8 cellular contexts compared by ENCODE assay signal in the genomic region with DNA sequence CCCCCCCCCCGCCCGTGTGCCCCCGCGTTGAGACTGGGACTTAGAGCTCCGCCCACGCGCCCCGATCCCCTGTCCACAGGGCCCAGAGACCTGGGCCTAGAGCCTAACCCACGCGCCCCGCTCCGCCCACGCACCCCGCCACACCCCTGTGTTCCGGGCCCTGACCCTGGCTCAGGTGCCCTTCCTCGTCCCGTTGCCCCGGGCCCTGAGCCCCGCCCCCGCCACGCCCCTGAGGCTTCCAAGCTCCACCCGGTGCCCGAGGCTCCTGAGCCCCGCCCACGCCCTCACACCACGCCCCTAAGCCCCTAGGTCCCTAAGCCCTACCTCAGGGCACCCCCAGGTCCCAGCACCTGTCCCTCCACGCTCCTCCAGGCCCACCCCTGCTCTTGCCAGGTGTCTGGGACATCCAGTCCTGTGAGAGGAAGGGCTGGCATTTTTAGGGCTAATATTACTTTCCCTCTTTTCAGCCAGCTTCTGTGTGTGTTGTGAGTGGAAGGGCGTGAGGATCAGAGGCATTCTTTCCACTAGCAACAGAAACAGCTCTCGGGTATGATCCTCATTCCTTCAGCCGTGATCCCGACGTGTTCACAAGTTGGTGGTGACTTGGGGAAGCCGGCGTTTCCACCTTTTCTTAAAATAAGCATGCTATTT. TPM values are rescaled to one million over a fixed set of nuclear protein-coding genes. Genes with fewer than 3 reads are reported as not detected.
DNase-seq lines count a peak whose midpoint lies in the region; ATAC-seq and TF ChIP-seq lines count a peak whose summit lies in the region.

No MANE protein-coding gene starts in this region.

- peaks cover 7% of the 10 kb centered on the region for H3K79me2 ChIP-seq in trophoblast cell (ENCODE audit: control insufficient read depth, insufficient read depth, low read length, poor library complexity)

- H3K18ac ChIP-seq in trophoblast cell (ENCODE audit: low read length) = no peak overlapping the region

- DNase-seq in RPMI7951 (ENCODE audit: low read depth) (peak; percentile 62), glomerular visceral epithelial cell (ENCODE audit: extremely low spot score) (peak; percentile 80), trophoblast cell (peak; percentile 83 to 87), upper lobe of right lung (peak; percentile 97)
- DNase-seq in activated effector memory CD4-positive, alpha-beta T cell treated with Interleukin-2 at 50 U/mL for 16 hours = peak; percentile 75

- peak overlapping the region; percentile 24 for H2BK12ac ChIP-seq in trophoblast cell (ENCODE audit: low read length)

- no peak overlapping the region for H3K14ac ChIP-seq in trophoblast cell (ENCODE audit: low read length)

- H3K9ac ChIP-seq in BLaER1 (no peak overlapping the region), trophoblast cell (ENCODE audit: low read length) (no peak overlapping the region)

- no peaks in the 10 kb centered on the region for H3K36me3 ChIP-seq in BLaER1
- H3K36me3 ChIP-seq in trophoblast cell (ENCODE audit: control insufficient read depth in 1 of 2, insufficient read depth in 2 of 2, low read length in 2 of 2) = no peaks in the 10 kb centered on the region
- no peaks in the 10 kb centered on the region for H3K36me3 ChIP-seq in upper lobe of right lung

- H3K23ac ChIP-seq in trophoblast cell (ENCODE audit: low read length) = no peak overlapping the region

- peak overlapping the region; percentile 86 for H2AFZ ChIP-seq in trophoblast cell (ENCODE audit: insufficient read depth, low read length, poor library complexity)

- intact Hi-C loops in upper lobe of right lung (cut with DNase I) = no loop called here

- peaks cover 23% of the 10 kb centered on the region; the same call in 1 of the 2 replicates for H4K20me1 ChIP-seq in BLaER1

- H4K91ac ChIP-seq in trophoblast cell (ENCODE audit: low read depth, low read length) = no peak overlapping the region

- H3K27ac ChIP-seq in BLaER1 = 0 out of 2 replicates have a peak overlapping the region, but pooled peaks have one; percentile 54
- no peak overlapping the region for H3K27ac ChIP-seq in trophoblast cell (ENCODE audit: low read depth, low read length)
- peak overlapping the region; percentile 84 for H3K27ac ChIP-seq in upper lobe of right lung

- no peak overlapping the region for H2BK5ac ChIP-seq in trophoblast cell (ENCODE audit: low read depth, low read length, poor library complexity)

- H3K4me2 ChIP-seq in BLaER1 (peak overlapping the region; percentile 59), trophoblast cell (ENCODE audit: low read length) (peak overlapping the region; percentile 58)

- H3K79me1 ChIP-seq in trophoblast cell (ENCODE audit: low read length) = peaks cover 10% of the 10 kb centered on the region

- H3K4me1 ChIP-seq in BLaER1 = peaks cover 52% of the 10 kb centered on the region
- H3K4me1 ChIP-seq in trophoblast cell (ENCODE audit: control insufficient read depth in 1 of 2, insufficient read depth in 2 of 2, low read length in 2 of 2) = peaks cover 8 to 14% of the 10 kb centered on the region in 2 experiments
- peaks cover 21% of the 10 kb centered on the region for H3K4me1 ChIP-seq in upper lobe of right lung

- no CpG with 5 or more reads among the region's 34 CpGs for WGBS in trophoblast cell (ENCODE audit: extremely low coverage, insufficient coverage, insufficient read length)

- no peak for TF ChIP-seq CTCF in upper lobe of right lung (IDR thresholded peaks at IDR 0.05)

- H3K9me3 ChIP-seq in BLaER1 (no peaks in the 10 kb centered on the region), trophoblast cell (ENCODE audit: insufficient read depth, low read depth, low read length) (no peaks in the 10 kb centered on the region), upper lobe of right lung (no peaks in the 10 kb centered on the region)

- no peak overlapping the region for H2AK5ac ChIP-seq in trophoblast cell (ENCODE audit: low read length)

- H4K8ac ChIP-seq in trophoblast cell (ENCODE audit: low read depth, low read length) = peak overlapping the region; percentile 17

- H2BK120ac ChIP-seq in trophoblast cell (ENCODE audit: insufficient read depth, low read length, poor library complexity) = peak overlapping the region; percentile 20

- peak overlapping the region; percentile 6 for H4K12ac ChIP-seq in trophoblast cell (ENCODE audit: low read depth, low read length)

- H3K27me3 ChIP-seq in BLaER1 = peaks cover 15% of the 10 kb centered on the region; the same call in 1 of the 2 replicates
- no peaks in the 10 kb centered on the region for H3K27me3 ChIP-seq in trophoblast cell (ENCODE audit: insufficient read depth, low read length)
- H3K27me3 ChIP-seq in upper lobe of right lung = no peaks in the 10 kb centered on the region

- H3K4ac ChIP-seq in trophoblast cell (ENCODE audit: low read depth, low read length) = no peak overlapping the region

- H3K4me3 ChIP-seq in BLaER1 (peak overlapping the region; percentile 60), trophoblast cell (ENCODE audit: low read depth, low read length) (peak overlapping the region; percentile 61), upper lobe of right lung (peak overlapping the region; percentile 65)

- peak; percentile 70 for ATAC-seq in GM19351 (IDR thresholded peaks at IDR 0.05; ENCODE audit: unreplicated experiment)
- peak; percentile 56 for ATAC-seq in HG03460 (IDR thresholded peaks at IDR 0.05; ENCODE audit: unreplicated experiment)
- ATAC-seq in upper lobe of right lung = peak; percentile 87

RNA-seq across cellular contexts. Expression of gene GPR157, which starts 0.6 kb away (rescaled TPM):
- 4.7 and 6.2 TPM in 2 replicates for total RNA-seq in RPMI7951 (2014; rRNA removed; shearing (Covaris generic))
- 24.0 and 27.8 TPM in 2 replicates for polyA plus RNA-seq in trophoblast cell (2013)
- 19.0 TPM for total RNA-seq in upper lobe of right lung
